1 cellular context compared by ENCODE assay signal in genomic region chr1:227335587-227336020, GRCh38.
A peak's percentile ranks its signal among the peaks of the same experiment; 100 is the strongest.
TF ChIP-seq lines count a peak whose summit lies in the region.

No MANE protein-coding gene starts in this region.

TF ChIP-seq in K562, 482 proteins besides CTCF, POLR2A, EP300 and RAD21 (continued from another document and continues in another):
- TF ChIP-seq RERE (CRISPR knock-in tag; IDR thresholded peaks at IDR 0.05; ENCODE audit: borderline replicate concordance) (no peak), TCF15 (CRISPR knock-in tag; IDR thresholded peaks at IDR 0.05) (no peak), JUND (IDR thresholded peaks at IDR 0.05; ENCODE audit: borderline replicate concordance, low read depth, low read length) (peak; percentile 76; the same call in 1 of the 2 replicates), JUND (tag; IDR thresholded peaks at IDR 0.05; ENCODE audit: borderline replicate concordance, low read depth, low read length) (peak; percentile 76; the same call in 2 of the 3 replicates), E2F8 (IDR thresholded peaks at IDR 0.05; ENCODE audit: low read depth, partially characterized antibody) (no peak), ILF3 (IDR thresholded peaks at IDR 0.05; ENCODE audit: borderline replicate concordance) (no peak), TRIM24 (IDR thresholded peaks at IDR 0.05) (peak in 1 of 2 experiments; percentile 38; a peak in 1 of 4 replicates), NKRF (IDR thresholded peaks at IDR 0.05; ENCODE audit: borderline replicate concordance) (no peak), NFYB (IDR thresholded peaks at IDR 0.05; ENCODE audit: extremely low read depth, insufficient read length) (no peak), CAMTA2 (CRISPR knock-in tag; conservative IDR thresholded peaks at IDR 0.05) (no peak), THRAP3 (IDR thresholded peaks at IDR 0.05; ENCODE audit: borderline replicate concordance) (no peak), CBFA2T3 (IDR thresholded peaks at IDR 0.05) (no peak; the same call in 1 of the 2 replicates), KLF13 (tag; IDR thresholded peaks at IDR 0.05; ENCODE audit: borderline replicate concordance, low read depth) (no peak), PRPF4 (IDR thresholded peaks at IDR 0.05; ENCODE audit: insufficient read depth, low read depth, low read length, poor library complexity, severe bottlenecking) (no peak), RREB1 (CRISPR knock-in tag; IDR thresholded peaks at IDR 0.05) (no peak), BCOR (IDR thresholded peaks at IDR 0.05) (no peak), NR2C2 (CRISPR knock-in tag; IDR thresholded peaks at IDR 0.05) (no peak), NR2C2 (tag; IDR thresholded peaks at IDR 0.05) (peak; percentile 84), ZNF232 (CRISPR knock-in tag; IDR thresholded peaks at IDR 0.05) (no peak), ELF1 (tag; IDR thresholded peaks at IDR 0.05) (no peak), NFE2L1 (tag; IDR thresholded peaks at IDR 0.05; ENCODE audit: borderline replicate concordance, low read depth) (no peak), NFIC (IDR thresholded peaks at IDR 0.05) (no peak), ZBTB17 (CRISPR knock-in tag; IDR thresholded peaks at IDR 0.05) (no peak), CBFA2T2 (conservative IDR thresholded peaks at IDR 0.05) (no peak), CREB3L1 (IDR thresholded peaks at IDR 0.05; ENCODE audit: borderline replicate concordance, low read depth) (no peak), HINFP (tag; conservative IDR thresholded peaks at IDR 0.05; ENCODE audit: low read depth) (no peak), NFATC3 (IDR thresholded peaks at IDR 0.05) (no peak), MXI1 (IDR thresholded peaks at IDR 0.05; ENCODE audit: low read depth, low read length) (no peak), HMGXB4 (CRISPR knock-in tag; IDR thresholded peaks at IDR 0.05) (no peak), MXD1 (CRISPR knock-in tag; IDR thresholded peaks at IDR 0.05; ENCODE audit: borderline replicate concordance, poor library complexity, severe bottlenecking) (no peak), ZNF699 (CRISPR knock-in tag; IDR thresholded peaks at IDR 0.05; ENCODE audit: insufficient replicate concordance) (no peak), ZNF76 (CRISPR knock-in tag; IDR thresholded peaks at IDR 0.05; ENCODE audit: borderline replicate concordance) (no peak), ZNF644 (tag; IDR thresholded peaks at IDR 0.05; ENCODE audit: low read depth) (no peak)
